Comparison of ENCODE assay signal across 20 cellular contexts in genomic region chr4:174494146-174494545, GRCh38. TPM values are rescaled to one million over a fixed set of nuclear protein-coding genes. Genes with fewer than 3 reads are reported as not detected.
DNase-seq lines count a peak whose midpoint lies in the region; ATAC-seq and TF ChIP-seq lines count a peak whose summit lies in the region.
"Had no signal": no experiment of that assay in that cellular context is flagged by ENCODE, and none has a peak within 500 bp of the region (broad histone marks: within the 10 kb centered on the region; RNA-seq: fewer than 3 reads in every experiment).

No MANE protein-coding gene starts in this region.

- H3K36me3 Mint-ChIP-seq in activated T-cell treated with anti-CD3 and anti-CD28 coated beads, Interleukin-2, amount 50 U/mL, for 72 hours (ENCODE audit: insufficient read depth in 2 of 2) = no peaks in the 10 kb centered on the region
- H3K36me3 Mint-ChIP-seq in GM23338 (ENCODE audit: low read depth) = no peaks in the 10 kb centered on the region
- peaks cover 7% of the 10 kb centered on the region for H3K36me3 Mint-ChIP-seq in activated T-helper 17 cell treated with anti-CD3 and anti-CD28 coated beads, Interleukin-2, amount 50 U/mL, for 72 hours (ENCODE audit: low read depth)
- peaks cover 28% of the 10 kb centered on the region for H3K36me3 Mint-ChIP-seq in stimulated activated effector memory CD8-positive, alpha-beta T cell treated with anti-CD3 and anti-CD28 coated beads, Interleukin-12 subunit alpha, Interleukin-12 subunit beta, amount 100 ng/mL, for 72 hours

- H3F3A ChIP-seq in GM23338 (replicated peaks; ENCODE audit: low read depth) = no peaks in the 10 kb centered on the region

- no peak overlapping the region for H2AFZ ChIP-seq in GM23338

- 0 out of 2 replicates have a peak, but pooled peaks cover 4% of the 10 kb centered on the region for H3K4me1 ChIP-seq in GM23338 (ENCODE audit: insufficient read depth)

- H3K27me3 ChIP-seq in GM23338 (ENCODE audit: insufficient read depth) = no peaks in the 10 kb centered on the region

- peaks cover 29% of the 10 kb centered on the region for H3K4me1 Mint-ChIP-seq in activated T-cell treated with anti-CD3 and anti-CD28 coated beads, Interleukin-2, amount 50 U/mL, for 72 hours (ENCODE audit: low read depth)
- H3K4me1 Mint-ChIP-seq in GM23338 = peaks cover 9% of the 10 kb centered on the region; the same call in 2 of the 3 replicates
- H3K4me1 Mint-ChIP-seq in activated T-helper 17 cell treated with anti-CD3 and anti-CD28 coated beads, Interleukin-2, amount 50 U/mL, for 72 hours = peaks cover 4% of the 10 kb centered on the region
- peaks cover 23% of the 10 kb centered on the region for H3K4me1 Mint-ChIP-seq in stimulated activated effector memory CD8-positive, alpha-beta T cell treated with anti-CD3 and anti-CD28 coated beads, Interleukin-12 subunit alpha, Interleukin-12 subunit beta, amount 100 ng/mL, for 72 hours

- H3K27me3 Mint-ChIP-seq in activated T-cell treated with anti-CD3 and anti-CD28 coated beads, Interleukin-2, amount 50 U/mL, for 72 hours (ENCODE audit: low read depth) = no peaks in the 10 kb centered on the region
- peaks cover 3% of the 10 kb centered on the region for H3K27me3 Mint-ChIP-seq in GM23338 (ENCODE audit: insufficient read depth, low read depth, poor library complexity)
- H3K27me3 Mint-ChIP-seq in activated T-helper 17 cell treated with anti-CD3 and anti-CD28 coated beads, Interleukin-2, amount 50 U/mL, for 72 hours = no peaks in the 10 kb centered on the region
- H3K27me3 Mint-ChIP-seq: CD4-positive, alpha-beta memory T cell had no signal

- no peak overlapping the region for H3K27ac ChIP-seq in GM23338 (ENCODE audit: low read depth)
- H3K27ac ChIP-seq: C4-2B had no signal

- H3K4me2 ChIP-seq in GM23338 = no peak overlapping the region

- no peak for TF ChIP-seq CTCF in GM23338 (conservative IDR thresholded peaks at IDR 0.05; ENCODE audit: low read depth in 2 of 2)

- ATAC-seq in activated T-cell treated with anti-CD3 and anti-CD28 coated beads, Interleukin-2, amount 50 U/mL, for 72 hours (replicated peaks in 1 of 2) = peak; percentile 61 to 67
- ATAC-seq in GM23338 = no peak
- ATAC-seq in activated T-helper 17 cell treated with anti-CD3 and anti-CD28 coated beads, Interleukin-2, amount 50 U/mL, for 72 hours (replicated peaks) = peak; percentile 46
- ATAC-seq in stimulated activated effector memory CD8-positive, alpha-beta T cell treated with anti-CD3 and anti-CD28 coated beads, Interleukin-12 subunit alpha, Interleukin-12 subunit beta, amount 100 ng/mL, for 72 hours = peak; percentile 90
- ATAC-seq: HCT116 had no signal

- H3K9me3 Mint-ChIP-seq in activated T-cell treated with anti-CD3 and anti-CD28 coated beads, Interleukin-2, amount 50 U/mL, for 72 hours = no peaks in the 10 kb centered on the region
- H3K9me3 Mint-ChIP-seq in GM23338 = no peaks in the 10 kb centered on the region
- H3K9me3 Mint-ChIP-seq in activated T-helper 17 cell treated with anti-CD3 and anti-CD28 coated beads, Interleukin-2, amount 50 U/mL, for 72 hours = no peaks in the 10 kb centered on the region
- no peaks in the 10 kb centered on the region for H3K9me3 Mint-ChIP-seq in stimulated activated effector memory CD8-positive, alpha-beta T cell treated with anti-CD3 and anti-CD28 coated beads, Interleukin-12 subunit alpha, Interleukin-12 subunit beta, amount 100 ng/mL, for 72 hours

- peak overlapping the region; percentile 47 for H3K27ac Mint-ChIP-seq in activated T-cell treated with anti-CD3 and anti-CD28 coated beads, Interleukin-2, amount 50 U/mL, for 72 hours
- peak overlapping the region; percentile 51; the same call in 1 of the 2 replicates for H3K27ac Mint-ChIP-seq in GM23338
- H3K27ac Mint-ChIP-seq in activated T-helper 17 cell treated with anti-CD3 and anti-CD28 coated beads, Interleukin-2, amount 50 U/mL, for 72 hours = no peak overlapping the region
- H3K27ac Mint-ChIP-seq in stimulated activated effector memory CD8-positive, alpha-beta T cell treated with anti-CD3 and anti-CD28 coated beads, Interleukin-12 subunit alpha, Interleukin-12 subunit beta, amount 100 ng/mL, for 72 hours = peak overlapping the region; percentile 87
- H3K27ac Mint-ChIP-seq: HFFc6 had no signal

- no peak for DNase-seq in activated T-cell treated with anti-CD3 and anti-CD28 coated beads, Interleukin-2, amount 50 U/mL, for 72 hours
- no peak for DNase-seq in activated T-cell treated with anti-CD3 and anti-CD28 coated beads, Interleukin-2, amount 50 U/mL, for 48 hours
- DNase-seq in GM23338 (ENCODE audit: low spot score) (no peak), SW480 (ENCODE audit: low spot score) (no peak), iPS-NIHi7 (ENCODE audit: extremely low spot score) (no peak)
- DNase-seq in stimulated activated effector memory CD8-positive, alpha-beta T cell treated with anti-CD3 and anti-CD28 coated beads, Interleukin-12 subunit alpha, Interleukin-12 subunit beta, amount 100 ng/mL, for 72 hours (ENCODE audit: low spot score in 2 of 2) = no peak
- DNase-seq: AML-193; CD4-positive, alpha-beta memory T cell; DMS153; DMS79; GDM1; GOT3; H7; HFFc6; IMR-90 had no signal

- H3K4me3 ChIP-seq in GM23338 = no peak overlapping the region

- H3K4me3 Mint-ChIP-seq in activated T-cell treated with anti-CD3 and anti-CD28 coated beads, Interleukin-2, amount 50 U/mL, for 72 hours = no peak overlapping the region
- H3K4me3 Mint-ChIP-seq in GM23338 = no peak overlapping the region
- H3K4me3 Mint-ChIP-seq in activated T-helper 17 cell treated with anti-CD3 and anti-CD28 coated beads, Interleukin-2, amount 50 U/mL, for 72 hours = no peak overlapping the region
- no peak overlapping the region for H3K4me3 Mint-ChIP-seq in stimulated activated effector memory CD8-positive, alpha-beta T cell treated with anti-CD3 and anti-CD28 coated beads, Interleukin-12 subunit alpha, Interleukin-12 subunit beta, amount 100 ng/mL, for 72 hours
- H3K4me3 Mint-ChIP-seq: CD4-positive, alpha-beta memory T cell; HFFc6 had no signal

- no peaks in the 10 kb centered on the region for H3K79me2 ChIP-seq in GM23338 (replicated peaks; ENCODE audit: insufficient read depth)

- no peaks in the 10 kb centered on the region for H4K20me1 ChIP-seq in GM23338 (replicated peaks; ENCODE audit: insufficient read depth)

- no peaks in the 10 kb centered on the region for H3K9me2 ChIP-seq in GM23338 (ENCODE audit: insufficient read depth)

- no peaks in the 10 kb centered on the region for H3K36me3 ChIP-seq in GM23338 (ENCODE audit: insufficient read depth)

TF ChIP-seq in GM23338, 12 proteins besides CTCF, POLR2A, EP300 and RAD21 (continues in another document):
- no peak for TF ChIP-seq REST (IDR thresholded peaks at IDR 0.05; ENCODE audit: unreplicated experiment)
- TF ChIP-seq ZNF331 (CRISPR knock-in tag; IDR thresholded peaks at IDR 0.05; ENCODE audit: low read depth) = no peak

RNA-seq across cellular contexts. Expression of gene HPGD, which starts 28.1 kb away (rescaled TPM):
- total RNA-seq in activated T-cell treated with anti-CD3 and anti-CD28 coated beads, Interleukin-2, amount 50 U/mL, for 72 hours = 1 to 10 TPM; 5.2 to 7.2 TPM
- total RNA-seq in GM23338 (2014; rRNA removed; shearing (Covaris generic)) = 4.1 and 9.1 TPM in 2 replicates
- 3.9 and 5.6 TPM in 2 replicates for polyA plus RNA-seq in GM23338 (2016; fragmentation: Nextera tagmentation; extraction: Ambion mirVana)
- 10 to 100 TPM; 11.5 to 43.8 TPM for total RNA-seq in activated T-helper 17 cell treated with anti-CD3 and anti-CD28 coated beads, Interleukin-2, amount 50 U/mL, for 72 hours
- total RNA-seq: Daoy, HFFc6, IMR-90 had no signal
- polyA plus RNA-seq: BJ, IMR-90 had no signal
